In the genomic region with DNA sequence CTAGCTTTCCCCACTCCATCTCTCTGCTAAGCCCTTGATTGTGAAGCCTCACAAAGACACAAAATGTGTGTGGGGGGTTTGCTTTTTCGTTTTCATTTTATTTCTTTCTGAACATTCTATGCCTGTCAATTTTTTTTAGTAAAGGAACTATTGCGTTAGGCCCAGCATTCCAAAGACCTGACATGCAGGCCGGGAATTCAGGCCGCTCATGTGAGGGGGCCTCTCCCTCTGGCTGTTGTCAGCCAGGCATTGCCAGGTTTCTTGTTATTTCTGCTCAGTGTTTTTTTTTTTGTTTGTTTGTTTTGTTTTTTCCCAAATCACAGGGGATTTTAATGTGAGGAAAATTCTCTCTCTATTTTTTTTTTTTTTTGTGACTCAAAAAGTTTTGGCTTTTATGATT, we compare ENCODE assay signal across 12 cellular contexts. TPM values are rescaled to one million over a fixed set of nuclear protein-coding genes. Genes with fewer than 3 reads are reported as not detected.
A peak's percentile ranks its signal among the peaks of the same experiment; 100 is the strongest.
DNase-seq lines count a peak whose midpoint lies in the region; ATAC-seq and TF ChIP-seq lines count a peak whose summit lies in the region.
"Had no signal": no experiment of that assay in that cellular context is flagged by ENCODE, and none has a peak within 500 bp of the region (broad histone marks: within the 10 kb centered on the region; RNA-seq: fewer than 3 reads in every experiment).

No MANE protein-coding gene starts in this region.

- no peak for TF ChIP-seq CTCF in GM23338 (conservative IDR thresholded peaks at IDR 0.05; ENCODE audit: low read depth in 2 of 2)
- no peak for TF ChIP-seq CTCF in cardiac fibroblast (IDR thresholded peaks at IDR 0.05; ENCODE audit: low read depth, low read length)
- no peak for TF ChIP-seq CTCF in upper lobe of right lung (IDR thresholded peaks at IDR 0.05)

- H3K9me3 ChIP-seq in skeletal muscle satellite cell (replicated peaks; ENCODE audit: low read length) (no peaks in the 10 kb centered on the region), upper lobe of right lung (no peaks in the 10 kb centered on the region)
- H3K9me3 ChIP-seq: upper lobe of left lung had no signal

- intact Hi-C loops in upper lobe of right lung (cut with DNase I): no loop called here

- H3K4me1 Mint-ChIP-seq in GM23338: peaks cover 13% of the 10 kb centered on the region
- H3K4me1 Mint-ChIP-seq in stimulated activated memory B cell treated with anti-CD40 and anti-IgM and Interleukin-4, amounts not matched to agents 10 μg/mL and 1 μg/mL and 100 μg/mL, for 72 hours: peaks cover 6% of the 10 kb centered on the region

- no peak overlapping the region for H3K4me3 ChIP-seq in GM23338
- H3K4me3 ChIP-seq in cardiac fibroblast (replicated peaks in 1 of 2; ENCODE audit: low read depth in 2 of 2, low read length in 2 of 2): no peak overlapping the region
- no peak overlapping the region for H3K4me3 ChIP-seq in skeletal muscle satellite cell (ENCODE audit: low read length)
- no peak overlapping the region for H3K4me3 ChIP-seq in upper lobe of right lung
- H3K4me3 ChIP-seq: upper lobe of left lung had no signal

- no peaks in the 10 kb centered on the region for H3K79me2 ChIP-seq in GM23338 (replicated peaks; ENCODE audit: insufficient read depth)

- H3K36me3 ChIP-seq in GM23338 (ENCODE audit: insufficient read depth): no peaks in the 10 kb centered on the region
- H3K36me3 ChIP-seq in skeletal muscle satellite cell (ENCODE audit: insufficient read depth, low read length): no peaks in the 10 kb centered on the region
- H3K36me3 ChIP-seq in upper lobe of right lung: no peaks in the 10 kb centered on the region
- H3K36me3 ChIP-seq: upper lobe of left lung had no signal

- H4K20me1 ChIP-seq in GM23338 (replicated peaks; ENCODE audit: insufficient read depth): no peaks in the 10 kb centered on the region

- H3K36me3 Mint-ChIP-seq in GM23338 (ENCODE audit: low read depth): no peaks in the 10 kb centered on the region; the same call in 1 of the 3 replicates
- H3K36me3 Mint-ChIP-seq in stimulated activated memory B cell treated with anti-CD40 and anti-IgM and Interleukin-4, amounts not matched to agents 10 μg/mL and 1 μg/mL and 100 μg/mL, for 72 hours: no peaks in the 10 kb centered on the region
- H3K36me3 Mint-ChIP-seq: immature natural killer cell had no signal

- peaks cover 5% of the 10 kb centered on the region; the same call in 1 of the 2 replicates for H3K9me2 ChIP-seq in GM23338 (ENCODE audit: insufficient read depth)

- no peak overlapping the region for H3K4me3 Mint-ChIP-seq in GM23338
- no peak overlapping the region for H3K4me3 Mint-ChIP-seq in stimulated activated memory B cell treated with anti-CD40 and anti-IgM and Interleukin-4, amounts not matched to agents 10 μg/mL and 1 μg/mL and 100 μg/mL, for 72 hours
- H3K4me3 Mint-ChIP-seq: immature natural killer cell had no signal

- peak; percentile 34 for DNase-seq in GM23338 (ENCODE audit: low spot score)
- DNase-seq in cardiac fibroblast (ENCODE audit: low read depth in 2 of 2): peak; percentile 96 to 97
- peak; percentile 88 for DNase-seq in islet precursor cell
- DNase-seq in activated CD8-positive, alpha-beta memory T cell treated with anti-CD3 and anti-CD28 coated beads for 24 hours: no peak
- DNase-seq in upper lobe of right lung: no peak
- DNase-seq: DMS153, immature natural killer cell, upper lobe of left lung had no signal

- H3K9me3 Mint-ChIP-seq in GM23338: peaks cover 3% of the 10 kb centered on the region; the same call in 1 of the 3 replicates
- H3K9me3 Mint-ChIP-seq in stimulated activated memory B cell treated with anti-CD40 and anti-IgM and Interleukin-4, amounts not matched to agents 10 μg/mL and 1 μg/mL and 100 μg/mL, for 72 hours: no peaks in the 10 kb centered on the region

- no peak overlapping the region for H3K27ac Mint-ChIP-seq in GM23338
- H3K27ac Mint-ChIP-seq in stimulated activated memory B cell treated with anti-CD40 and anti-IgM and Interleukin-4, amounts not matched to agents 10 μg/mL and 1 μg/mL and 100 μg/mL, for 72 hours: no peak overlapping the region
- H3K27ac Mint-ChIP-seq: immature natural killer cell had no signal

- H2AFZ ChIP-seq in GM23338: no peak overlapping the region

- H3K27me3 ChIP-seq in GM23338 (ENCODE audit: insufficient read depth) (no peaks in the 10 kb centered on the region), skeletal muscle satellite cell (ENCODE audit: control insufficient read depth, insufficient read depth, low read length) (no peaks in the 10 kb centered on the region), upper lobe of right lung (no peaks in the 10 kb centered on the region)
- H3K27me3 ChIP-seq: upper lobe of left lung had no signal

- H3K27me3 Mint-ChIP-seq in GM23338 (ENCODE audit: insufficient read depth, low read depth, poor library complexity): peaks cover 8% of the 10 kb centered on the region
- peaks cover 43% of the 10 kb centered on the region for H3K27me3 Mint-ChIP-seq in stimulated activated memory B cell treated with anti-CD40 and anti-IgM and Interleukin-4, amounts not matched to agents 10 μg/mL and 1 μg/mL and 100 μg/mL, for 72 hours

- peak overlapping the region; percentile 82 for H3K9ac ChIP-seq in skeletal muscle satellite cell (ENCODE audit: low read depth, low read length)

- no peaks in the 10 kb centered on the region for H3K4me1 ChIP-seq in GM23338 (ENCODE audit: insufficient read depth)
- peaks cover 47% of the 10 kb centered on the region for H3K4me1 ChIP-seq in skeletal muscle satellite cell (ENCODE audit: control insufficient read depth, insufficient read depth, low read length)
- peaks cover 13% of the 10 kb centered on the region for H3K4me1 ChIP-seq in upper lobe of right lung

- no peaks in the 10 kb centered on the region for H3F3A ChIP-seq in GM23338 (replicated peaks; ENCODE audit: low read depth)

- H3K27ac ChIP-seq in GM23338 (ENCODE audit: low read depth) (no peak overlapping the region), upper lobe of right lung (no peak overlapping the region)

- H3K4me2 ChIP-seq in GM23338 (no peak overlapping the region), skeletal muscle satellite cell (ENCODE audit: low read length) (peak overlapping the region; percentile 53)

- ATAC-seq in GM23338: no peak
- no peak for ATAC-seq in stimulated activated memory B cell treated with anti-CD40 and anti-IgM and Interleukin-4, amounts not matched to agents 10 μg/mL and 1 μg/mL and 100 μg/mL, for 72 hours
- ATAC-seq in GM21381 (IDR thresholded peaks at IDR 0.05; ENCODE audit: unreplicated experiment): no peak
- ATAC-seq in upper lobe of right lung: no peak

RNA-seq across cellular contexts. Expression of a gene that starts 10.3 kb away (rescaled TPM):
- 0.97 and 1.7 TPM in 2 replicates for total RNA-seq in GM23338 (2014; rRNA removed; shearing (Covaris generic))
- polyA plus RNA-seq in GM23338 (2016; fragmentation: Nextera tagmentation; extraction: Ambion mirVana): 2.0 and 2.2 TPM in 2 replicates
- total RNA-seq in skeletal muscle satellite cell (2012; rRNA removed): 4.8 and 30.8 TPM in 2 replicates
- 5.5 TPM for total RNA-seq in upper lobe of right lung
- total RNA-seq: NCI-H460 had no signal
- polyA plus RNA-seq: immature natural killer cell had no signal

RNA-seq across cellular contexts. Expression of a gene that starts 36.7 kb away (rescaled TPM):
- not detected in 2 replicates for total RNA-seq in GM23338 (2014; rRNA removed; shearing (Covaris generic))
- polyA plus RNA-seq in GM23338 (2016; fragmentation: Nextera tagmentation; extraction: Ambion mirVana): not detected in 2 replicates
- not detected in 2 replicates for total RNA-seq in skeletal muscle satellite cell (2012; rRNA removed)
- not detected for total RNA-seq in upper lobe of right lung
- total RNA-seq: NCI-H460 had no signal
- polyA plus RNA-seq: immature natural killer cell had no signal

Comparison
In these comparisons a context has a peak if more than half of its experiments do, and no peak if none do; other contexts are left out.
1. DNase-seq: peak in GM23338 (single experiment), cardiac fibroblast (2 of 2) and islet precursor cell (single experiment); none in activated CD8-positive, alpha-beta memory T cell treated with anti-CD3 and anti-CD28 coated beads for 24 hours (single experiment) and upper lobe of right lung (single experiment).